10 cellular contexts compared by ENCODE assay signal in the genomic region with DNA sequence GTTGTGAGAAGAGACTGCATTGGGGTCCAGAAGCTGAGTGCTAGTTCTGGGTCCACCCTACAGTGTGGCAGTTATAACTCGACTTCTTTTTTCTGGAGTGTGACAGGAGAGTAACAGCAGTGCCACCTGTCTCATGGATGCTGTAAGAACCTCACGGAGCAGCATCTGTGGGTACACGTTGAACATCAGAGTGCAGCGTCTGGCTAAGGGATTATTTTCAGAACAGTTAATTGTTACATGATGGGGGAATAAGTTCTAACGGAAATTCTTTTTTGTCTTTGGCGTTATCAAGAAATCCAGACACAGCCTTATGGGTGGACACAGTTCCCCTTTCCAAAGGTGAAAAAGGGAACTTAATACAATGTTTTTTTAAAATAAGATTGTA. TPM values are rescaled to one million over a fixed set of nuclear protein-coding genes. Genes with fewer than 3 reads are reported as not detected.
DNase-seq lines count a peak whose midpoint lies in the region; ATAC-seq and TF ChIP-seq lines count a peak whose summit lies in the region.
"Had no signal": no experiment of that assay in that cellular context is flagged by ENCODE, and none has a peak within 500 bp of the region (broad histone marks: within the 10 kb centered on the region; RNA-seq: fewer than 3 reads in every experiment).

No MANE protein-coding gene starts in this region.

- peaks cover 18% of the 10 kb centered on the region for H3K27me3 Mint-ChIP-seq in neural progenitor cell (ENCODE audit: insufficient read depth, low read depth)
- H3K27me3 Mint-ChIP-seq in glutamatergic neuron (ENCODE audit: unreplicated experiment): no peaks in the 10 kb centered on the region

- H2AFZ ChIP-seq in neural progenitor cell (replicated peaks) (no peak overlapping the region), osteoblast (ENCODE audit: low read length) (no peak overlapping the region)

- H3K4me3 Mint-ChIP-seq in neural progenitor cell (no peak overlapping the region), glutamatergic neuron (ENCODE audit: unreplicated experiment) (no peak overlapping the region)

- H3K27ac ChIP-seq in neural progenitor cell (no peak overlapping the region), osteoblast (ENCODE audit: low read depth, low read length) (no peak overlapping the region)

- TF ChIP-seq CTCF in GM12873 (IDR thresholded peaks at IDR 0.05; ENCODE audit: insufficient read depth, low read depth, low read length, missing control alignments) (peak; percentile 13), astrocyte of the cerebellum (IDR thresholded peaks at IDR 0.05; ENCODE audit: low read depth, low read length, missing control alignments) (peak; percentile 3), neural progenitor cell (IDR thresholded peaks at IDR 0.05) (peak; percentile 12), osteoblast (IDR thresholded peaks at IDR 0.05; ENCODE audit: extremely low read depth, low read depth, low read length) (no peak), glutamatergic neuron (IDR thresholded peaks at IDR 0.05; ENCODE audit: partially characterized antibody, unreplicated experiment) (no peak)

- in situ Hi-C loops in astrocyte of the cerebellum (cut with HindIII; ENCODE audit: low sequenced_read_pairs): loop anchor here (10.0 kb wide), 1 partner anchor 242 kb away; no protein-coding TSS in a partner anchor

- H3K36me3 Mint-ChIP-seq in neural progenitor cell (peaks cover 25% of the 10 kb centered on the region), glutamatergic neuron (ENCODE audit: unreplicated experiment) (peaks cover 20% of the 10 kb centered on the region)

- H3K4me1 ChIP-seq in neural progenitor cell: peaks cover 28% of the 10 kb centered on the region
- peaks cover 8% of the 10 kb centered on the region for H3K4me1 ChIP-seq in osteoblast (ENCODE audit: insufficient read depth, low read length)

- H3K4me1 Mint-ChIP-seq in neural progenitor cell: peaks cover 55% of the 10 kb centered on the region
- no peaks in the 10 kb centered on the region for H3K4me1 Mint-ChIP-seq in glutamatergic neuron (ENCODE audit: low read depth, unreplicated experiment)

- H3K4me2 ChIP-seq in neural progenitor cell (no peak overlapping the region), osteoblast (ENCODE audit: insufficient read depth, low read length) (no peak overlapping the region)

- H3K27me3 ChIP-seq in neural progenitor cell: peaks cover 6% of the 10 kb centered on the region
- H3K27me3 ChIP-seq in osteoblast (ENCODE audit: insufficient read depth, low read length): peaks cover 7% of the 10 kb centered on the region

- peaks cover 51% of the 10 kb centered on the region for H3F3A ChIP-seq in neural progenitor cell (ENCODE audit: low read depth)

- H3K36me3 ChIP-seq in neural progenitor cell: peaks cover 15% of the 10 kb centered on the region
- H3K36me3 ChIP-seq in osteoblast (ENCODE audit: insufficient read depth, low read length): peaks cover 13% of the 10 kb centered on the region

- H3K9me3 ChIP-seq in neural progenitor cell (ENCODE audit: low read depth) (peaks cover 11% of the 10 kb centered on the region), osteoblast (ENCODE audit: low read depth, low read length) (no peaks in the 10 kb centered on the region)

- H3K27ac Mint-ChIP-seq in neural progenitor cell: peak overlapping the region; percentile 2
- H3K27ac Mint-ChIP-seq in glutamatergic neuron (ENCODE audit: unreplicated experiment): no peak overlapping the region

- H3K79me2 ChIP-seq in neural progenitor cell (ENCODE audit: low read depth): no peaks in the 10 kb centered on the region
- no peaks in the 10 kb centered on the region for H3K79me2 ChIP-seq in osteoblast (ENCODE audit: insufficient read depth, low read length)

- H4K20me1 ChIP-seq in neural progenitor cell (ENCODE audit: low read depth) (peaks cover 10% of the 10 kb centered on the region), osteoblast (ENCODE audit: insufficient read depth, low read length) (peaks cover 7% of the 10 kb centered on the region)

- no peak overlapping the region for H3K9ac ChIP-seq in neural progenitor cell

- H3K9me3 Mint-ChIP-seq in neural progenitor cell: peaks cover 24% of the 10 kb centered on the region
- H3K9me3 Mint-ChIP-seq in glutamatergic neuron (ENCODE audit: unreplicated experiment): peaks cover 12% of the 10 kb centered on the region

- DNase-seq in NCI-H2171 treated with DMSO at 0.1 percent for 48 hours (lab: John Stamatoyannopoulos, UW) (peak; percentile 77), astrocyte of the cerebellum (ENCODE audit: low read depth) (no peak), neural progenitor cell (ENCODE audit: low spot score) (peak; percentile 28), AG08396 (ENCODE audit: low spot score) (no peak), osteoblast (ENCODE audit: insufficient read length, low spot score, missing footprints) (no peak), glutamatergic neuron (no peak)
- DNase-seq: NCI-H510A treated with DMSO at 0.1 percent for 48 hours; stimulated activated CD4-positive, alpha-beta T cell treated with anti-CD3 and anti-CD28 coated beads, Interleukin-2, amount 100 ng/mL, for 48 hours had no signal

- H3K4me3 ChIP-seq in astrocyte of the cerebellum (ENCODE audit: low read depth, low read length): no peak overlapping the region
- no peak overlapping the region for H3K4me3 ChIP-seq in neural progenitor cell
- no peak overlapping the region for H3K4me3 ChIP-seq in osteoblast (ENCODE audit: insufficient read depth, low read length)

- no peak for ATAC-seq in HG03045 (IDR thresholded peaks at IDR 0.05; ENCODE audit: unreplicated experiment)

RNA-seq across cellular contexts. Expression of gene TOGARAM2, which starts 28.3 kb away (rescaled TPM):
- total RNA-seq in neural progenitor cell (ENCODE audit: low replicate concordance) (0.04 and 0.62 TPM in 2 replicates), osteoblast (under 0.01 and 0.72 TPM in 2 replicates), glutamatergic neuron (ENCODE audit: unreplicated experiment) (not detected)

RNA-seq across cellular contexts. Expression of gene WDR43, which starts 58.3 kb away (rescaled TPM):
- total RNA-seq in neural progenitor cell (ENCODE audit: low replicate concordance) (55.8 and 139 TPM in 2 replicates), osteoblast (71.6 and 79.3 TPM in 2 replicates), glutamatergic neuron (ENCODE audit: unreplicated experiment) (32.5 TPM)

Comparison
In these comparisons a context has a peak if more than half of its experiments do, and no peak if none do; other contexts are left out.
1. CTCF ChIP-seq: peak in GM12873 (single experiment), astrocyte of the cerebellum (single experiment) and neural progenitor cell (single experiment); none in osteoblast (single experiment) and glutamatergic neuron (single experiment).
2. DNase-seq: peak in NCI-H2171 treated with DMSO at 0.1 percent for 48 hours (single experiment) and neural progenitor cell (single experiment); none in astrocyte of the cerebellum (single experiment), AG08396 (single experiment), osteoblast (single experiment) and glutamatergic neuron (single experiment).